16 cellular contexts compared by ENCODE assay signal in genomic region chr4:26173619-26174018, GRCh38.
DNase-seq lines count a peak whose midpoint lies in the region; ATAC-seq, FAIRE-seq and TF ChIP-seq lines count a peak whose summit lies in the region.
"Had no signal": no experiment of that assay in that cellular context is flagged by ENCODE, and none has a peak within 500 bp of the region (broad histone marks: within the 10 kb centered on the region; RNA-seq: fewer than 3 reads in every experiment).

No MANE protein-coding gene starts in this region.

- no peaks in the 10 kb centered on the region for H4K20me1 ChIP-seq in GM23338 (replicated peaks; ENCODE audit: insufficient read depth)
- H4K20me1 ChIP-seq in astrocyte (ENCODE audit: insufficient read depth, low read length), result no peaks in the 10 kb centered on the region

- H2AFZ ChIP-seq in GM23338, result peak overlapping the region; percentile 83
- H2AFZ ChIP-seq in astrocyte (ENCODE audit: low read depth, low read length), result no peak overlapping the region
- H2AFZ ChIP-seq in trophoblast cell (ENCODE audit: insufficient read depth, low read length, poor library complexity), result no peak overlapping the region

- H3K9me3 Mint-ChIP-seq in GM23338 (peaks cover 28% of the 10 kb centered on the region), astrocyte (ENCODE audit: unreplicated experiment) (peaks cover 2% of the 10 kb centered on the region)

- H3K4me1 ChIP-seq in GM23338 (ENCODE audit: insufficient read depth) (peaks cover 3% of the 10 kb centered on the region; the same call in 1 of the 2 replicates), astrocyte (ENCODE audit: insufficient read depth, low read length) (peaks cover 22% of the 10 kb centered on the region), mesendoderm (ENCODE audit: control insufficient read depth, low read depth, low read length) (peaks cover 3% of the 10 kb centered on the region), trophoblast cell (ENCODE audit: control insufficient read depth in 1 of 2, insufficient read depth in 2 of 2, low read length in 2 of 2) (peaks cover 0 to 3% of the 10 kb centered on the region in 2 experiments)
- H3K4me1 ChIP-seq: left lung, vagina had no signal

- H3K9me3 ChIP-seq in astrocyte (ENCODE audit: insufficient read depth, low read depth, low read length) (no peaks in the 10 kb centered on the region), trophoblast cell (ENCODE audit: insufficient read depth, low read depth, low read length) (no peaks in the 10 kb centered on the region)
- H3K9me3 ChIP-seq: left lung, prostate gland, vagina had no signal

- H2BK12ac ChIP-seq in trophoblast cell (ENCODE audit: low read length), result no peak overlapping the region

- H2AK5ac ChIP-seq in mesendoderm (ENCODE audit: low read length), result no peak overlapping the region
- no peak overlapping the region for H2AK5ac ChIP-seq in trophoblast cell (ENCODE audit: low read length)

- no peak for ATAC-seq in GM23338
- no peak for ATAC-seq in HG02973 (IDR thresholded peaks at IDR 0.05; ENCODE audit: unreplicated experiment)
- ATAC-seq: activated CD8-positive, alpha-beta T cell treated with anti-CD3 and anti-CD28 coated beads, Interleukin-2, amount 10 ng/mL, durations not matched to agents 7 days and 5 days; left lung had no signal

- no peak overlapping the region for H4K8ac ChIP-seq in mesendoderm (ENCODE audit: low read depth, low read length)
- H4K8ac ChIP-seq in trophoblast cell (ENCODE audit: low read depth, low read length), result no peak overlapping the region

- H3K14ac ChIP-seq in trophoblast cell (ENCODE audit: low read length), result no peak overlapping the region

- WGBS in mesendoderm (ENCODE audit: extremely low coverage, insufficient coverage, low lambda C conversion rate), result no CpG with 5 or more reads among the region's 7 CpGs
- WGBS in trophoblast cell (ENCODE audit: extremely low coverage, insufficient coverage, insufficient read length), result no CpG with 5 or more reads among the region's 7 CpGs

- H3K27ac Mint-ChIP-seq in GM23338 (no peak overlapping the region), astrocyte (ENCODE audit: unreplicated experiment) (no peak overlapping the region)
- H3K27ac Mint-ChIP-seq: activated CD8-positive, alpha-beta T cell treated with anti-CD3 and anti-CD28 coated beads, Interleukin-2, amount 10 ng/mL, durations not matched to agents 7 days and 5 days had no signal

- no peak overlapping the region for H3K4me2 ChIP-seq in GM23338
- H3K4me2 ChIP-seq in astrocyte (ENCODE audit: low read length), result peak overlapping the region; percentile 4
- H3K4me2 ChIP-seq in mesendoderm (ENCODE audit: low read length), result no peak overlapping the region
- H3K4me2 ChIP-seq in trophoblast cell (ENCODE audit: low read length), result no peak overlapping the region

- no peak overlapping the region for H2BK15ac ChIP-seq in mesendoderm (replicated peaks; ENCODE audit: low read depth)

- peaks cover 6% of the 10 kb centered on the region for H3K27me3 Mint-ChIP-seq in GM23338 (ENCODE audit: insufficient read depth, low read depth, poor library complexity)
- no peaks in the 10 kb centered on the region for H3K27me3 Mint-ChIP-seq in astrocyte (ENCODE audit: low read depth, unreplicated experiment)

- H3K27ac ChIP-seq in GM23338 (ENCODE audit: low read depth), result no peak overlapping the region
- H3K27ac ChIP-seq in astrocyte (ENCODE audit: low read depth, low read length), result no peak overlapping the region
- no peak overlapping the region for H3K27ac ChIP-seq in mesendoderm (ENCODE audit: low read depth, low read length)
- H3K27ac ChIP-seq in trophoblast cell (ENCODE audit: low read depth, low read length), result no peak overlapping the region
- H3K27ac ChIP-seq: left lung, prostate gland, SK-N-MC, vagina had no signal

- no peaks in the 10 kb centered on the region for H3F3A ChIP-seq in GM23338 (replicated peaks; ENCODE audit: low read depth)

- H3K4me1 Mint-ChIP-seq in GM23338, result peaks cover 4% of the 10 kb centered on the region
- peaks cover 20% of the 10 kb centered on the region for H3K4me1 Mint-ChIP-seq in astrocyte (ENCODE audit: low read depth, unreplicated experiment)

- H3K36me3 ChIP-seq in GM23338 (ENCODE audit: insufficient read depth), result no peaks in the 10 kb centered on the region; the same call in 1 of the 2 replicates
- no peaks in the 10 kb centered on the region for H3K36me3 ChIP-seq in astrocyte (ENCODE audit: insufficient read depth, low read length)
- H3K36me3 ChIP-seq in mesendoderm (ENCODE audit: control insufficient read depth, insufficient read depth, low read length), result no peaks in the 10 kb centered on the region
- peaks cover 0 to 4% of the 10 kb centered on the region in 2 experiments for H3K36me3 ChIP-seq in trophoblast cell (ENCODE audit: control insufficient read depth in 1 of 2, insufficient read depth in 2 of 2, low read length in 2 of 2)
- H3K36me3 ChIP-seq: left lung, prostate gland, vagina had no signal

- no peak overlapping the region for H4K5ac ChIP-seq in mesendoderm (ENCODE audit: low read length)

- H3K4me3 Mint-ChIP-seq in GM23338 (no peak overlapping the region), astrocyte (ENCODE audit: unreplicated experiment) (no peak overlapping the region)
- H3K4me3 Mint-ChIP-seq: activated CD8-positive, alpha-beta T cell treated with anti-CD3 and anti-CD28 coated beads, Interleukin-2, amount 10 ng/mL, durations not matched to agents 7 days and 5 days had no signal

- no peak for FAIRE-seq in astrocyte (lab: Jason Lieb, UNC)

- H3K9me2 ChIP-seq in GM23338 (ENCODE audit: insufficient read depth), result no peaks in the 10 kb centered on the region

- no peaks in the 10 kb centered on the region for H3K27me3 ChIP-seq in GM23338 (ENCODE audit: insufficient read depth)
- H3K27me3 ChIP-seq in astrocyte (ENCODE audit: insufficient read depth, low read length), result no peaks in the 10 kb centered on the region
- H3K27me3 ChIP-seq in mesendoderm (ENCODE audit: insufficient read depth, low read length, poor library complexity), result no peaks in the 10 kb centered on the region
- no peaks in the 10 kb centered on the region for H3K27me3 ChIP-seq in trophoblast cell (ENCODE audit: insufficient read depth, low read length)
- H3K27me3 ChIP-seq: vagina had no signal

- no peak overlapping the region for H2BK5ac ChIP-seq in mesendoderm (ENCODE audit: low read length)
- no peak overlapping the region for H2BK5ac ChIP-seq in trophoblast cell (ENCODE audit: low read depth, low read length, poor library complexity)

- H3K9ac ChIP-seq in astrocyte (ENCODE audit: low read length) (no peak overlapping the region), mesendoderm (ENCODE audit: low read length) (no peak overlapping the region), trophoblast cell (ENCODE audit: low read length) (no peak overlapping the region)

- H3K56ac ChIP-seq in mesendoderm (ENCODE audit: low read length), result no peak overlapping the region

- no peak overlapping the region for H3K4ac ChIP-seq in mesendoderm (ENCODE audit: low read depth, low read length)
- no peak overlapping the region for H3K4ac ChIP-seq in trophoblast cell (ENCODE audit: low read depth, low read length)

- DNase-seq in AG08396 (ENCODE audit: low spot score) (peak; percentile 51), GM23338 (ENCODE audit: low spot score) (no peak), astrocyte (ENCODE audit: low read depth) (peak; percentile 62), mesendoderm (no peak), SKM-1 treated with dmso at 0.1 percent for 144 hours (lab: John Stamatoyannopoulos, UW; ENCODE audit: unreplicated experiment) (no peak), trophoblast cell (no peak), NCI-H1694 treated with DMSO at 0.1 percent for 48 hours (lab: John Stamatoyannopoulos, UW) (no peak)
- DNase-seq: activated CD8-positive, alpha-beta T cell treated with anti-CD3 and anti-CD28 coated beads, Interleukin-2, amount 10 ng/mL, durations not matched to agents 7 days and 5 days; Kasumi-1; left lung; NCI-H1417 treated with DMSO at 0.1 percent for 48 hours; NCI-H446 treated with DMSO at 0.1 percent for 48 hours had no signal

- H4K12ac ChIP-seq in trophoblast cell (ENCODE audit: low read depth, low read length), result no peak overlapping the region

- H3K23ac ChIP-seq in mesendoderm (ENCODE audit: low read length), result no peak overlapping the region
- H3K23ac ChIP-seq in trophoblast cell (ENCODE audit: low read length), result no peak overlapping the region

- no peak overlapping the region for H4K91ac ChIP-seq in trophoblast cell (ENCODE audit: low read depth, low read length)

- H3K18ac ChIP-seq in mesendoderm (ENCODE audit: low read length) (peak overlapping the region; percentile 56), trophoblast cell (ENCODE audit: low read length) (no peak overlapping the region)

- H3K36me3 Mint-ChIP-seq in GM23338 (ENCODE audit: low read depth), result peaks cover 7% of the 10 kb centered on the region; the same call in 2 of the 3 replicates
- H3K36me3 Mint-ChIP-seq in astrocyte (ENCODE audit: low read depth, unreplicated experiment), result peaks cover 5% of the 10 kb centered on the region

- H2BK120ac ChIP-seq in mesendoderm (ENCODE audit: low read depth, low read length) (no peak overlapping the region), trophoblast cell (ENCODE audit: insufficient read depth, low read length, poor library complexity) (no peak overlapping the region)

- H3K4me3 ChIP-seq in GM23338, result no peak overlapping the region
- H3K4me3 ChIP-seq in astrocyte (ENCODE audit: insufficient read depth, low read depth, low read length), result no peak overlapping the region
- no peak overlapping the region for H3K4me3 ChIP-seq in mesendoderm (ENCODE audit: low read length)
- no peak overlapping the region for H3K4me3 ChIP-seq in trophoblast cell (ENCODE audit: low read depth, low read length)
- H3K4me3 ChIP-seq: left lung, prostate gland, SK-N-MC, vagina had no signal

- no peaks in the 10 kb centered on the region for H3K79me1 ChIP-seq in mesendoderm (ENCODE audit: low read length)
- no peaks in the 10 kb centered on the region for H3K79me1 ChIP-seq in trophoblast cell (ENCODE audit: low read length)

- H3K79me2 ChIP-seq in GM23338 (replicated peaks; ENCODE audit: insufficient read depth), result no peaks in the 10 kb centered on the region
- no peaks in the 10 kb centered on the region for H3K79me2 ChIP-seq in astrocyte (ENCODE audit: insufficient read depth, low read length)
- H3K79me2 ChIP-seq in mesendoderm (ENCODE audit: control insufficient read depth, insufficient read depth, low read length), result no peaks in the 10 kb centered on the region
- no peaks in the 10 kb centered on the region for H3K79me2 ChIP-seq in trophoblast cell (ENCODE audit: control insufficient read depth, insufficient read depth, low read length, poor library complexity)

- TF ChIP-seq CTCF in GM23338 (conservative IDR thresholded peaks at IDR 0.05; ENCODE audit: low read depth in 2 of 2) (no peak), astrocyte (IDR thresholded peaks at IDR 0.05; ENCODE audit: insufficient read depth, low read depth, low read length) (no peak)

TF ChIP-seq in GM23338, 12 proteins besides CTCF, POLR2A, EP300 and RAD21 (continues in another document):
- TF ChIP-seq EZH2phosphoT487 (IDR thresholded peaks at IDR 0.05; ENCODE audit: unreplicated experiment), result no peak

Comparison
In these comparisons a context has a peak if more than half of its experiments do, and no peak if none do; other contexts are left out.
1. DNase-seq: peak in AG08396 (single experiment) and astrocyte (single experiment); none in GM23338 (single experiment), mesendoderm (single experiment), SKM-1 treated with dmso at 0.1 percent for 144 hours (single experiment), trophoblast cell (0 of 2) and NCI-H1694 treated with DMSO at 0.1 percent for 48 hours (single experiment).